24 cellular contexts compared by ENCODE assay signal in the genomic region with DNA sequence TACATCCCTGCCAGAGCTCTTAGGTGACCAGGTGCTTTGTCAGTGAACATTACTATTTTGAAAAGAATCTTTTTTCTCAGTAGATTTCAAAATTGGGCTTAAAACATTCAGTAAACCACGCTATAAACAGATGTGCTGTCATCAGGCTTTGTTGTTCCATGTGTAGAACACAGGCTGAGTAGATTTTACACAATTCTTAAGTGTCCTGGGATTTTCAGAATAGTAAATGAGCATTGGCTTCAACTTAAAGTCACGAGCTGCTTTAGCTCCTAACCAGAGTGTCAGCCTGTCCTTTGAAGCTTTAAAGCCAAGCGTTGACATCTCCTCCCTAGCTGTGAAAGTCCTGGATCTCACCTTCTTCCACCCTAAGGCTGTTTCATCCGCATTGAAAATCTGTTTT.
"Had no signal": no experiment of that assay in that cellular context is flagged by ENCODE, and none has a peak within 500 bp of the region (broad histone marks: within the 10 kb centered on the region; RNA-seq: fewer than 3 reads in every experiment).

No MANE protein-coding gene starts in this region.

- H3K4me3 ChIP-seq: colonic mucosa, coronary artery, dorsolateral prefrontal cortex, esophagus muscularis mucosa, esophagus squamous epithelium, gastroesophageal sphincter, heart left ventricle, heart right ventricle, hepatocyte had no signal

- H2AFZ ChIP-seq: hepatocyte had no signal

- H3K36me3 ChIP-seq: colonic mucosa, esophagus muscularis mucosa, esophagus squamous epithelium, gastroesophageal sphincter, heart left ventricle, heart right ventricle had no signal

- H3K4me2 ChIP-seq: hepatocyte had no signal

- ATAC-seq: effector memory CD8-positive, alpha-beta T cell; esophagus mucosa; foreskin keratinocyte; gastroesophageal sphincter; heart left ventricle; heart right ventricle had no signal

- DNase-seq: colonic mucosa; cortex of kidney; dermis blood vessel endothelial cell; dorsolateral prefrontal cortex; effector CD4-positive, alpha-beta T cell; effector CD8-positive, alpha-beta T cell; effector memory CD4-positive, alpha-beta T cell; effector memory CD8-positive, alpha-beta T cell; endodermal cell; erythroblast; esophagus squamous epithelium; foreskin fibroblast; foreskin keratinocyte; foreskin melanocyte; glutamatergic neuron; head of caudate nucleus; heart left ventricle; heart right ventricle had no signal

- H3K4me1 ChIP-seq: colonic mucosa, esophagus muscularis mucosa, esophagus squamous epithelium, foreskin keratinocyte, gastroesophageal sphincter, heart left ventricle, heart right ventricle had no signal

- H3K9me3 ChIP-seq: colonic mucosa, esophagus muscularis mucosa, gastroesophageal sphincter had no signal

- H3K79me2 ChIP-seq: hepatocyte had no signal

- H3K27me3 ChIP-seq: colonic mucosa, dorsolateral prefrontal cortex, esophagus muscularis mucosa, esophagus squamous epithelium, gastroesophageal sphincter, heart left ventricle, heart right ventricle, hepatocyte had no signal

- H3K27ac ChIP-seq: colonic mucosa, coronary artery, dorsolateral prefrontal cortex, epithelial cell of prostate, esophagus muscularis mucosa, esophagus squamous epithelium, foreskin keratinocyte, gastroesophageal sphincter, heart left ventricle, heart right ventricle, hepatocyte had no signal
